In genomic region chr13:44437356-44438233, GRCh38 we compare ENCODE assay signal across 8 cellular contexts.
DNase-seq lines count a peak whose midpoint lies in the region; ATAC-seq and TF ChIP-seq lines count a peak whose summit lies in the region.

No MANE protein-coding gene starts in this region.

- H3K4me1 Mint-ChIP-seq in activated B cell treated with CpG ODN at 0.5 μM for 24 hours: peaks cover 28% of the 10 kb centered on the region

- no peaks in the 10 kb centered on the region for H3K36me3 Mint-ChIP-seq in activated B cell treated with CpG ODN at 0.5 μM for 24 hours (ENCODE audit: low read depth)

- peak overlapping the region; percentile 85 for H3K4me3 Mint-ChIP-seq in activated B cell treated with CpG ODN at 0.5 μM for 24 hours

- peaks cover 12% of the 10 kb centered on the region for H3K27me3 Mint-ChIP-seq in activated B cell treated with CpG ODN at 0.5 μM for 24 hours

- ATAC-seq in activated B cell treated with CpG ODN at 0.5 μM for 24 hours (ENCODE audit: low read depth) (peak; percentile 15), HG03108 (IDR thresholded peaks at IDR 0.05; ENCODE audit: unreplicated experiment) (no peak), HG02798 (IDR thresholded peaks at IDR 0.05; ENCODE audit: poor library complexity, unreplicated experiment) (no peak)

- peaks cover 15% of the 10 kb centered on the region for H3K4me1 ChIP-seq in rectal smooth muscle tissue (ENCODE audit: control insufficient read depth, insufficient read depth, low read length)

- intact Hi-C loops in activated B cell treated with CpG ODN at 0.5 μM for 24 hours (cut with micrococcal nuclease): loop anchor here (1.0 to 10.0 kb wide), 5 partner anchors 194 to 1463 kb away; no protein-coding TSS in a partner anchor

- TF ChIP-seq CTCF in activated B cell treated with CpG ODN at 0.5 μM for 24 hours (IDR thresholded peaks at IDR 0.05): no peak

- peaks cover 7% of the 10 kb centered on the region for H3K36me3 ChIP-seq in rectal smooth muscle tissue (ENCODE audit: control insufficient read depth, insufficient read depth, low read length)

- H3K9me3 Mint-ChIP-seq in activated B cell treated with CpG ODN at 0.5 μM for 24 hours: no peaks in the 10 kb centered on the region

- no peak overlapping the region for H3K9ac ChIP-seq in rectal smooth muscle tissue (ENCODE audit: low read length)

- POLR2A ChIA-PET in activated B cell treated with CpG ODN at 0.5 μM for 24 hours (lab: Charles Lee): interaction anchor here (0.6 to 1.0 kb wide), 3 partner anchors 194 to 320 kb away, joined by 4 read pairs; no protein-coding TSS in a partner anchor

- CTCF ChIA-PET in activated B cell treated with CpG ODN at 0.5 μM for 24 hours (lab: Charles Lee): interaction anchor here (0.7 to 7.9 kb wide), 11 partner anchors 9 to 534 kb away, joined by 3 to 103 read pairs (median 8); no protein-coding TSS in a partner anchor

- DNase-seq in SIG-M5 treated with dmso at 0.1 percent for 504 hours (lab: John Stamatoyannopoulos, UW; ENCODE audit: unreplicated experiment) (peak; percentile 73), SIG-M5 (lab: John Stamatoyannopoulos, UW) (no peak), NCI-H1417 treated with DMSO at 0.1 percent for 48 hours (lab: John Stamatoyannopoulos, UW) (peak; percentile 48), activated B cell treated with CpG ODN at 0.5 μM for 24 hours (no peak), germinal center (ENCODE audit: low spot score) (peak; percentile 39)

- peak overlapping the region; percentile 69 for H3K4me3 ChIP-seq in rectal smooth muscle tissue (ENCODE audit: low read length)

- peak overlapping the region; percentile 28 for H3K27ac Mint-ChIP-seq in activated B cell treated with CpG ODN at 0.5 μM for 24 hours

- H3K27ac ChIP-seq in rectal smooth muscle tissue (ENCODE audit: low read depth, low read length): peak overlapping the region; percentile 84

- H3K27me3 ChIP-seq in rectal smooth muscle tissue (ENCODE audit: control insufficient read depth, insufficient read depth, low read length): no peaks in the 10 kb centered on the region

Comparison
In these comparisons a context has a peak if more than half of its experiments do, and no peak if none do; other contexts are left out.
1. DNase-seq: peak in SIG-M5 treated with dmso at 0.1 percent for 504 hours (single experiment), NCI-H1417 treated with DMSO at 0.1 percent for 48 hours (single experiment) and germinal center (single experiment); none in SIG-M5 (single experiment) and activated B cell treated with CpG ODN at 0.5 μM for 24 hours (single experiment).